ENCODE assay signal across 23 cellular contexts in genomic region chr2:104502904-104503303, GRCh38.
DNase-seq lines count a peak whose midpoint lies in the region; ATAC-seq lines count a peak whose summit lies in the region.
"Had no signal": no experiment of that assay in that cellular context is flagged by ENCODE, and none has a peak within 500 bp of the region (broad histone marks: within the 10 kb centered on the region; RNA-seq: fewer than 3 reads in every experiment).

No MANE protein-coding gene starts in this region.

- DNase-seq in NCI-H69 (lab: John Stamatoyannopoulos, UW) (peak; percentile 34), cerebellar cortex (ENCODE audit: low spot score) (peak; percentile 36), iPS-NIHi7 (ENCODE audit: extremely low spot score) (peak; percentile 16), substantia nigra (lab: John Stamatoyannopoulos, UW) (peak; percentile 27 to 95 (median 85)), NK-92 (lab: John Stamatoyannopoulos, UW; ENCODE audit: unreplicated experiment) (no peak)
- no peak for DNase-seq in stimulated activated CD4-positive, alpha-beta T cell treated with anti-CD3 and anti-CD28 coated beads, Interleukin-2, amount 100 ng/mL, for 24 hours
- DNase-seq: activated CD4-positive, alpha-beta memory T cell treated with anti-CD3 and anti-CD28 coated beads, Interleukin-2, amount 10 ng/mL, durations not matched to agents 7 days and 5 days; activated CD4-positive, CD25-positive, alpha-beta regulatory T cell treated with anti-CD3 and anti-CD28 coated beads, Interleukin-2, amount 50 U/mL, for 72 hours; activated effector memory CD4-positive, alpha-beta T cell treated with anti-CD3 and anti-CD28 coated beads, Interleukin-2, amount 50 U/mL, for 16 hours; activated naive CD8-positive, alpha-beta T cell treated with anti-CD3 and anti-CD28 coated beads, Interleukin-2, amount 50 U/mL, for 24 hours; CD4-positive, alpha-beta T cell; endodermal cell; left colon; NCI-H446; retina; SJCRH30; small intestine; stimulated activated CD4-positive, alpha-beta T cell treated with anti-CD3 and anti-CD28 coated beads, Interleukin-2, amount 100 ng/mL, for 48 hours; T-helper 1 cell; thyroid gland had no signal

- no peak for ATAC-seq in GM18520 (IDR thresholded peaks at IDR 0.05; ENCODE audit: unreplicated experiment)
- ATAC-seq: activated naive CD8-positive, alpha-beta T cell treated with anti-CD3 and anti-CD28 coated beads, Interleukin-2, amount 50 U/mL, for 24 hours; left colon; stimulated activated effector memory CD8-positive, alpha-beta T cell treated with anti-CD3 and anti-CD28 coated beads, Interleukin-12 subunit alpha, Interleukin-12 subunit beta, amount 100 ng/mL, for 72 hours had no signal

- peak overlapping the region; percentile 84 for H3K27ac ChIP-seq in substantia nigra (ENCODE audit: low read depth, low read length, poor library complexity, severe bottlenecking)
- H3K27ac ChIP-seq: coronary artery, SJCRH30, thyroid gland had no signal

Comparison
In these comparisons a context has a peak if more than half of its experiments do, and no peak if none do; other contexts are left out.
1. DNase-seq: peak in NCI-H69 (single experiment), cerebellar cortex (single experiment), iPS-NIHi7 (single experiment) and substantia nigra (49 of 49); none in stimulated activated CD4-positive, alpha-beta T cell treated with anti-CD3 and anti-CD28 coated beads, Interleukin-2, amount 100 ng/mL, for 24 hours (0 of 2) and NK-92 (single experiment).